ENCODE assay signal across 9 cellular contexts in the genomic region with DNA sequence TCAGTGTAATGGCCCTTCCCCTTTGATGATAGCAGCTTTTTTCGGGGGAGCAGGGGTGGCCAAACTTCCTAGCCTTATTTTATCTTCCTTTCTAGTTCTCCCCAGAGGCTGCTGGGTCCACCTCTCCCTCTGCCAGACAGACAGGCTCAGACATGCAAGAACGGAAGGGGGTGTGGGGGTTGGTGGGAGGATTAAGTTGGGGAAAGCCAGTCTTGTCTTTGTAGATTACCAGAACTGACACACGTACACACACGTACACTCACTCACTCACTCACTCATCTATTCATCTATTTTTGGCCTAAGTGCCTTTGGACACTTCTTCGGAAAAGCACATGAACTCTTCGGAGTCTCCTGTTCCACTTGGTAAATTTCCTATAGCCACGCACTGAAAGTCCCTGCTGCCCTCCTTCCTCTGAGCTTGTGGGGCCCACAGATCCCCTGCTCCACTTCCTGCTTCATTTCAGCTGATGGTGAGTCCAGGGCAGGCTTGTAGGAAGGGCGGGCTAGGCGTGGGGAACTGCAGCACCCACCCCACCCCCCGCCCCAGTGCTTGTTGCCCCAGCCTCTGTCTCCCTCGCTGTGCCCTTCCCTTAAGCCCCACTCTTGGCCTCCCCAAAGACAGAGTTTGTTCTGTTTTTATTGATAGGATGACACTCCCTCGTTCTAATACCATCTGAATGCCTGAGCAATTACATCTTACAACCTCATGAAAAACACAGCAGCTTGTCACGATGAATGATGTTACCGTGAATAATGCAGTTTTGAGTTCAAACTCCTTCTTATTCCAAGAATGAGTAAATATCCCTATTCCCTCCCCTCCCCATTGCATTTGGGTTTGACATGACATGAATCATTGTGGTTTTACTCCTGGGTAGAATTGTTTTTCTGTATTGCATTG.
DNase-seq lines count a peak whose midpoint lies in the region; ATAC-seq and TF ChIP-seq lines count a peak whose summit lies in the region.
"Had no signal": no experiment of that assay in that cellular context is flagged by ENCODE, and none has a peak within 500 bp of the region (broad histone marks: within the 10 kb centered on the region; RNA-seq: fewer than 3 reads in every experiment).

No MANE protein-coding gene starts in this region.

- H3K4me2 ChIP-seq in GM23338: peak overlapping the region; percentile 41; the same call in 1 of the 2 replicates

- POLR2A ChIA-PET in activated B cell treated with CpG ODN at 0.5 μM for 24 hours (lab: Charles Lee): interaction anchor here (0.6 to 2.2 kb wide), 9 partner anchors 11 to 52 kb away, joined by 3 to 7 read pairs (median 4); no protein-coding TSS in a partner anchor

- H3K27ac ChIP-seq in GM23338 (ENCODE audit: low read depth) (no peak overlapping the region), colonic mucosa (peak overlapping the region; percentile 42), suprapubic skin (peak overlapping the region; percentile 50)

- peaks cover 31% of the 10 kb centered on the region for H3K4me1 Mint-ChIP-seq in GM23338
- H3K4me1 Mint-ChIP-seq in activated B cell treated with CpG ODN at 0.5 μM for 24 hours: peaks cover 36% of the 10 kb centered on the region
- H3K4me1 Mint-ChIP-seq in mesothelial cell of epicardium: peaks cover 64% of the 10 kb centered on the region

- H3K4me3 Mint-ChIP-seq in GM23338: no peak overlapping the region; the same call in 2 of the 3 replicates
- H3K4me3 Mint-ChIP-seq in activated B cell treated with CpG ODN at 0.5 μM for 24 hours: peak overlapping the region; percentile 66
- peak overlapping the region; percentile 28 for H3K4me3 Mint-ChIP-seq in mesothelial cell of epicardium

- H3F3A ChIP-seq in GM23338 (replicated peaks; ENCODE audit: low read depth): no peaks in the 10 kb centered on the region

- peak overlapping the region; percentile 32; the same call in 1 of the 2 replicates for H2AFZ ChIP-seq in GM23338

- H3K27me3 Mint-ChIP-seq in GM23338 (ENCODE audit: insufficient read depth, low read depth, poor library complexity) (peaks cover 3% of the 10 kb centered on the region), activated B cell treated with CpG ODN at 0.5 μM for 24 hours (no peaks in the 10 kb centered on the region), mesothelial cell of epicardium (ENCODE audit: low read depth) (no peaks in the 10 kb centered on the region)

- H3K4me3 ChIP-seq in GM08714 (ENCODE audit: low read length): peak overlapping the region; percentile 25; the same call in 1 of the 2 replicates
- no peak overlapping the region for H3K4me3 ChIP-seq in GM23338
- H3K4me3 ChIP-seq in colonic mucosa: no peak overlapping the region
- no peak overlapping the region for H3K4me3 ChIP-seq in suprapubic skin
- H3K4me3 ChIP-seq: adrenal gland had no signal

- DNase-seq in GM23338 (ENCODE audit: low spot score) (peak; percentile 42), Kasumi-1 (lab: John Stamatoyannopoulos, UW) (peak; percentile 88 to 90), activated B cell treated with CpG ODN at 0.5 μM for 24 hours (no peak), colonic mucosa (peak; percentile 7), mesothelial cell of epicardium (ENCODE audit: low spot score in 2 of 2, unreplicated experiment in 2 of 2) (peak in 1 of 2 experiments; percentile 57), suprapubic skin (ENCODE audit: low spot score in 2 of 2) (no peak), NCI-H2196 treated with DMSO at 0.1 percent for 48 hours (lab: John Stamatoyannopoulos, UW; ENCODE audit: unreplicated experiment) (no peak)

- H4K20me1 ChIP-seq in GM23338 (replicated peaks; ENCODE audit: insufficient read depth): no peaks in the 10 kb centered on the region

- CTCF ChIA-PET in activated B cell treated with CpG ODN at 0.5 μM for 24 hours (lab: Charles Lee): interaction anchor here (0.6 to 2.0 kb wide), 4 partner anchors 27 to 97 kb away, joined by 3 to 11 read pairs (median 4); partner anchors contain the start of genes MRPS6 and SLC5A3

- no peaks in the 10 kb centered on the region; the same call in 1 of the 2 replicates for H3K9me2 ChIP-seq in GM23338 (ENCODE audit: insufficient read depth)

- H3K27me3 ChIP-seq in GM23338 (ENCODE audit: insufficient read depth) (no peaks in the 10 kb centered on the region), colonic mucosa (no peaks in the 10 kb centered on the region), suprapubic skin (no peaks in the 10 kb centered on the region)

- H3K4me1 ChIP-seq in GM23338 (ENCODE audit: insufficient read depth) (peaks cover 32% of the 10 kb centered on the region), colonic mucosa (peaks cover 7% of the 10 kb centered on the region), suprapubic skin (peaks cover 24% of the 10 kb centered on the region)
- H3K4me1 ChIP-seq: adrenal gland had no signal

- H3K36me3 Mint-ChIP-seq in GM23338 (ENCODE audit: low read depth) (no peaks in the 10 kb centered on the region), activated B cell treated with CpG ODN at 0.5 μM for 24 hours (ENCODE audit: low read depth) (no peaks in the 10 kb centered on the region), mesothelial cell of epicardium (no peaks in the 10 kb centered on the region)

- no peaks in the 10 kb centered on the region for H3K9me3 ChIP-seq in colonic mucosa
- H3K9me3 ChIP-seq in suprapubic skin: no peaks in the 10 kb centered on the region
- H3K9me3 ChIP-seq: adrenal gland had no signal

- 29% methylated on average over 13 of the region's 14 CpGs for WGBS in suprapubic skin

- TF ChIP-seq EP300 in suprapubic skin (IDR thresholded peaks at IDR 0.05): no peak

- ATAC-seq in GM23338 (peak; percentile 52), activated B cell treated with CpG ODN at 0.5 μM for 24 hours (ENCODE audit: low read depth) (peak; percentile 49)

- H3K27ac Mint-ChIP-seq in GM23338 (peak overlapping the region; percentile 57; the same call in 1 of the 2 replicates), activated B cell treated with CpG ODN at 0.5 μM for 24 hours (peak overlapping the region; percentile 90), mesothelial cell of epicardium (peak overlapping the region; percentile 99)

- no peak for TF ChIP-seq CTCF in GM23338 (conservative IDR thresholded peaks at IDR 0.05; ENCODE audit: low read depth in 2 of 2)
- no peak for TF ChIP-seq CTCF in activated B cell treated with CpG ODN at 0.5 μM for 24 hours (IDR thresholded peaks at IDR 0.05)
- TF ChIP-seq CTCF in colonic mucosa (IDR thresholded peaks at IDR 0.05): no peak
- no peak for TF ChIP-seq CTCF in mesothelial cell of epicardium (IDR thresholded peaks at IDR 0.05; ENCODE audit: unreplicated experiment)
- TF ChIP-seq CTCF in suprapubic skin (IDR thresholded peaks at IDR 0.05): no peak

- H3K36me3 ChIP-seq in GM23338 (ENCODE audit: insufficient read depth) (no peaks in the 10 kb centered on the region), colonic mucosa (no peaks in the 10 kb centered on the region), suprapubic skin (no peaks in the 10 kb centered on the region)
- H3K36me3 ChIP-seq: adrenal gland had no signal

- H3K79me2 ChIP-seq in GM23338 (replicated peaks; ENCODE audit: insufficient read depth): no peaks in the 10 kb centered on the region

- no peaks in the 10 kb centered on the region for H3K9me3 Mint-ChIP-seq in GM23338
- no peaks in the 10 kb centered on the region for H3K9me3 Mint-ChIP-seq in activated B cell treated with CpG ODN at 0.5 μM for 24 hours
- H3K9me3 Mint-ChIP-seq in mesothelial cell of epicardium: peaks cover 6% of the 10 kb centered on the region

- TF ChIP-seq POLR2A in suprapubic skin (IDR thresholded peaks at IDR 0.05): no peak

- peak overlapping the region in 1 of 2 donors; percentile 27 for H3K9ac ChIP-seq in colonic mucosa (ENCODE audit: low read depth in 2 of 2, low read length in 2 of 2)

- intact Hi-C loops in activated B cell treated with CpG ODN at 0.5 μM for 24 hours (cut with micrococcal nuclease) (loop anchor here (1.0 to 2.0 kb wide), 2 partner anchors 18 to 97 kb away; partner anchors contain the start of genes MRPS6 and SLC5A3), colonic mucosa (cut with DNase I) (no loop called here)

TF ChIP-seq in GM23338, 12 proteins besides CTCF, POLR2A, EP300 and RAD21 (continues in another document):
- TF ChIP-seq REST (IDR thresholded peaks at IDR 0.05; ENCODE audit: unreplicated experiment) (no peak), ETS1 (IDR thresholded peaks at IDR 0.05) (no peak), POLR2AphosphoS5 (IDR thresholded peaks at IDR 0.05; ENCODE audit: low read depth) (no peak), NANOG (IDR thresholded peaks at IDR 0.05; ENCODE audit: borderline replicate concordance) (no peak), EZH2phosphoT487 (IDR thresholded peaks at IDR 0.05; ENCODE audit: unreplicated experiment) (no peak)

Comparison
In these comparisons a context has a peak if more than half of its experiments do, and no peak if none do; other contexts are left out.
1. DNase-seq: peak in GM23338 (single experiment), Kasumi-1 (2 of 2) and colonic mucosa (single experiment); none in activated B cell treated with CpG ODN at 0.5 μM for 24 hours (single experiment), suprapubic skin (0 of 2) and NCI-H2196 treated with DMSO at 0.1 percent for 48 hours (single experiment).
2. Peak in every context shown above with its lines, with median percentiles within 50 percentile points of each other: H3K27ac Mint-ChIP-seq.